In genomic region chr1:234499119-234500039, GRCh38 we compare ENCODE assay signal across 8 cellular contexts.
DNase-seq lines count a peak whose midpoint lies in the region; ATAC-seq and TF ChIP-seq lines count a peak whose summit lies in the region.

No MANE protein-coding gene starts in this region.

- H3K36me3 ChIP-seq in GM06990 (ENCODE audit: control insufficient read depth, insufficient read depth, low read length) = no peaks in the 10 kb centered on the region

- peak; percentile 41 for ATAC-seq in HG02973 (IDR thresholded peaks at IDR 0.05; ENCODE audit: unreplicated experiment)
- peak; percentile 63 to 72 for ATAC-seq in activated CD4-positive, CD25-positive, alpha-beta regulatory T cell treated with anti-CD3 and anti-CD28 coated beads, Interleukin-2, amount 50 U/mL, for 24 hours
- ATAC-seq in HG03378 (IDR thresholded peaks at IDR 0.05; ENCODE audit: unreplicated experiment) = no peak

- no peak overlapping the region for H3K4me3 ChIP-seq in GM06990 (replicated peaks; ENCODE audit: low read depth, low read length)

- H3K27ac ChIP-seq in caudate nucleus (ENCODE audit: low read depth, low read length) = peak overlapping the region; percentile 98

- no peaks in the 10 kb centered on the region for H3K27me3 ChIP-seq in GM06990 (replicated peaks; ENCODE audit: control insufficient read depth, insufficient read depth, low read length)

- DNase-seq in GM06990 (ENCODE audit: extremely low read depth, insufficient read length) = peak; percentile 89
- peak; percentile 82 for DNase-seq in NCI-H345 (lab: John Stamatoyannopoulos, UW)
- DNase-seq in caudate nucleus (lab: John Stamatoyannopoulos, UW) = peak in 59 of 61 donors; percentile 26 to 96 (median 84)
- peak; percentile 92 for DNase-seq in kidney tubule cell (ENCODE audit: low spot score)
- DNase-seq in stimulated activated CD4-positive, alpha-beta T cell treated with anti-CD3 and anti-CD28 coated beads, Interleukin-15, amount 100 ng/mL, for 24 hours = peak; percentile 91

- TF ChIP-seq CTCF in GM06990 (IDR thresholded peaks at IDR 0.05; ENCODE audit: insufficient read depth, low read length, poor library complexity, severe bottlenecking) = peak; percentile 91
